19 cellular contexts compared by ENCODE assay signal in the genomic region with DNA sequence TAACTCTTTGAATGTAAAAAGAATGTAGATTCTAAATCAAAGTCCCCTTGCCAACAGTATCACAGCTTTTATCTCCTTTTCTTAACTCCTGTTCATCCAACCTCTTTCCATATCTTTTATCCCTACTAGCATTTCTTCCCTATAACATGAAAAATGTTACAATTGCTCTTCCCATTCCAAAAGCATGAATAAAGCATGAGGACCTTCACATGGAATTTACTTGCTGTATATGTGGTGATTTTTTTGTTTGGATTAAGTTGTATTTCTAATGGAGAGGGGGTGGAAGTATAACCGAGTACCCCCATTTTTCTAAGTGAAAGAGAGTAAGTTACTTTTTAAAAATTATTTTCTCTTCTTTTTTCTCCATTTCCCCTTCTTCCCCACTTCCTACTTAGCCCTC.
"Had no signal": no experiment of that assay in that cellular context is flagged by ENCODE, and none has a peak within 500 bp of the region (broad histone marks: within the 10 kb centered on the region; RNA-seq: fewer than 3 reads in every experiment).

No MANE protein-coding gene starts in this region.

- FAIRE-seq: colon, kidney had no signal

- H3K4me3 Mint-ChIP-seq: dendritic cell treated with granulocyte-macrophage colony-stimulating factor and Interleukin-4, amounts not matched to agents 40 ng/mL and 50 ng/mL, for 4 days; effector memory CD8-positive, alpha-beta T cell; immature natural killer cell; naive thymus-derived CD8-positive, alpha-beta T cell; stimulated activated naive B cell treated with anti-CD40 and anti-IgM and Interleukin-4, amounts not matched to agents 10 μg/mL and 1 μg/mL and 100 μg/mL, for 72 hours; stimulated activated naive CD8-positive, alpha-beta T cell treated with anti-CD3 and anti-CD28 coated beads, Interleukin-15, amount 100 ng/mL, for 72 hours had no signal

- H3K27ac Mint-ChIP-seq: dendritic cell treated with granulocyte-macrophage colony-stimulating factor and Interleukin-4, amounts not matched to agents 40 ng/mL and 50 ng/mL, for 4 days; effector memory CD8-positive, alpha-beta T cell; immature natural killer cell; naive thymus-derived CD8-positive, alpha-beta T cell; stimulated activated naive B cell treated with anti-CD40 and anti-IgM and Interleukin-4, amounts not matched to agents 10 μg/mL and 1 μg/mL and 100 μg/mL, for 72 hours; stimulated activated naive CD8-positive, alpha-beta T cell treated with anti-CD3 and anti-CD28 coated beads, Interleukin-15, amount 100 ng/mL, for 72 hours had no signal

- H3K4me1 Mint-ChIP-seq: immature natural killer cell; naive thymus-derived CD8-positive, alpha-beta T cell; stimulated activated naive B cell treated with anti-CD40 and anti-IgM and Interleukin-4, amounts not matched to agents 10 μg/mL and 1 μg/mL and 100 μg/mL, for 72 hours; stimulated activated naive CD8-positive, alpha-beta T cell treated with anti-CD3 and anti-CD28 coated beads, Interleukin-15, amount 100 ng/mL, for 72 hours had no signal

- H3K36me3 ChIP-seq: neutrophil, sigmoid colon, transverse colon had no signal

- H3K9me3 ChIP-seq: mucosa of descending colon, neutrophil, sigmoid colon, testis, transverse colon had no signal

- H3K27me3 Mint-ChIP-seq: dendritic cell treated with granulocyte-macrophage colony-stimulating factor and Interleukin-4, amounts not matched to agents 40 ng/mL and 50 ng/mL, for 4 days; stimulated activated naive B cell treated with anti-CD40 and anti-IgM and Interleukin-4, amounts not matched to agents 10 μg/mL and 1 μg/mL and 100 μg/mL, for 72 hours had no signal

- H3K27me3 ChIP-seq: foreskin keratinocyte, neutrophil, sigmoid colon, testis, transverse colon had no signal

- H3K36me3 Mint-ChIP-seq: immature natural killer cell; naive thymus-derived CD8-positive, alpha-beta T cell; stimulated activated naive B cell treated with anti-CD40 and anti-IgM and Interleukin-4, amounts not matched to agents 10 μg/mL and 1 μg/mL and 100 μg/mL, for 72 hours had no signal

- H3K4me1 ChIP-seq: sigmoid colon, testis had no signal

- H3K9me3 Mint-ChIP-seq: dendritic cell treated with granulocyte-macrophage colony-stimulating factor and Interleukin-4, amounts not matched to agents 40 ng/mL and 50 ng/mL, for 4 days; effector memory CD8-positive, alpha-beta T cell; immature natural killer cell; naive thymus-derived CD8-positive, alpha-beta T cell; stimulated activated naive CD8-positive, alpha-beta T cell treated with anti-CD3 and anti-CD28 coated beads, Interleukin-15, amount 100 ng/mL, for 72 hours had no signal

- H3K4me3 ChIP-seq: mucosa of descending colon, sigmoid colon, skin epidermis, testis had no signal

- H3K27ac ChIP-seq: neutrophil, sigmoid colon, testis had no signal

- DNase-seq: effector memory CD8-positive, alpha-beta T cell; erythroblast; foreskin keratinocyte; immature natural killer cell; kidney; left cardiac atrium; mucosa of descending colon; naive thymus-derived CD8-positive, alpha-beta T cell; posterior cingulate gyrus; sigmoid colon; stimulated activated CD4-positive, alpha-beta T cell treated with anti-CD3 and anti-CD28 coated beads, Interleukin-4, amount 100 ng/mL, for 4 hours; stimulated activated naive B cell treated with anti-CD40 and anti-IgM and Interleukin-4, amounts not matched to agents 10 μg/mL and 1 μg/mL and 100 μg/mL, for 72 hours; stimulated activated naive CD8-positive, alpha-beta T cell treated with anti-CD3 and anti-CD28 coated beads, Interleukin-15, amount 100 ng/mL, for 72 hours; testis; transverse colon had no signal

- ATAC-seq: effector memory CD8-positive, alpha-beta T cell; foreskin keratinocyte; left cardiac atrium; naive thymus-derived CD8-positive, alpha-beta T cell had no signal
